8 cellular contexts compared by ENCODE assay signal in genomic region chr20:2799688-2800589, GRCh38. TPM values are rescaled to one million over a fixed set of nuclear protein-coding genes. Genes with fewer than 3 reads are reported as not detected.
DNase-seq lines count a peak whose midpoint lies in the region; ATAC-seq and TF ChIP-seq lines count a peak whose summit lies in the region.

No MANE protein-coding gene starts in this region.

- H3K9me3 ChIP-seq in esophagus muscularis mucosa: no peaks in the 10 kb centered on the region

- intact Hi-C loops in esophagus muscularis mucosa (cut with DNase I): no loop called here

- H3K27me3 ChIP-seq in esophagus muscularis mucosa: peaks cover 0 to 98% (median 18%) of the 10 kb centered on the region in 4 donors

- no peak overlapping the region for H3K27ac ChIP-seq in esophagus muscularis mucosa (replicated peaks in 1 of 4)

- TF ChIP-seq POLR2A in esophagus muscularis mucosa (IDR thresholded peaks at IDR 0.05; ENCODE audit: low read depth): no peak

- ATAC-seq in GM18520 (IDR thresholded peaks at IDR 0.05; ENCODE audit: unreplicated experiment): no peak

- peak overlapping the region; percentile 84 for H3K4me3 Mint-ChIP-seq in activated T-cell treated with anti-CD3 and anti-CD28 coated beads, Interleukin-2, amount 50 U/mL, for 24 hours
- peak overlapping the region; percentile 86 for H3K4me3 Mint-ChIP-seq in osteocyte (ENCODE audit: unreplicated experiment)

- peak overlapping the region; percentile 22 to 34 (median 30) for H3K4me3 ChIP-seq in esophagus muscularis mucosa

- peaks cover 71% of the 10 kb centered on the region for H3K27me3 Mint-ChIP-seq in activated T-cell treated with anti-CD3 and anti-CD28 coated beads, Interleukin-2, amount 50 U/mL, for 24 hours
- H3K27me3 Mint-ChIP-seq in osteocyte (ENCODE audit: unreplicated experiment): peaks cover 14% of the 10 kb centered on the region

- peak overlapping the region; percentile 71 for H3K27ac Mint-ChIP-seq in activated T-cell treated with anti-CD3 and anti-CD28 coated beads, Interleukin-2, amount 50 U/mL, for 24 hours
- peak overlapping the region; percentile 71 for H3K27ac Mint-ChIP-seq in osteocyte (ENCODE audit: unreplicated experiment)

- TF ChIP-seq CTCF in esophagus muscularis mucosa (IDR thresholded peaks at IDR 0.05) (no peak), osteocyte (IDR thresholded peaks at IDR 0.05) (no peak)

- peaks cover 0 to 27% (median 23%) of the 10 kb centered on the region in 4 donors for H3K4me1 ChIP-seq in esophagus muscularis mucosa

- H3K36me3 ChIP-seq in esophagus muscularis mucosa: no peaks in the 10 kb centered on the region

- no peak for TF ChIP-seq EP300 in esophagus muscularis mucosa (IDR thresholded peaks at IDR 0.05)

- no peaks in the 10 kb centered on the region for H3K9me3 Mint-ChIP-seq in activated T-cell treated with anti-CD3 and anti-CD28 coated beads, Interleukin-2, amount 50 U/mL, for 24 hours
- no peaks in the 10 kb centered on the region for H3K9me3 Mint-ChIP-seq in osteocyte (ENCODE audit: unreplicated experiment)

- H3K36me3 Mint-ChIP-seq in activated T-cell treated with anti-CD3 and anti-CD28 coated beads, Interleukin-2, amount 50 U/mL, for 24 hours (ENCODE audit: low read depth): peaks cover 3% of the 10 kb centered on the region
- H3K36me3 Mint-ChIP-seq in osteocyte (ENCODE audit: unreplicated experiment): peaks cover 2% of the 10 kb centered on the region

- H3K4me1 Mint-ChIP-seq in activated T-cell treated with anti-CD3 and anti-CD28 coated beads, Interleukin-2, amount 50 U/mL, for 24 hours (ENCODE audit: low read depth): peaks cover 24% of the 10 kb centered on the region
- H3K4me1 Mint-ChIP-seq in osteocyte (ENCODE audit: unreplicated experiment): peaks cover 30% of the 10 kb centered on the region

- WGBS in esophagus muscularis mucosa: 2% methylated on average over 45 of the region's 70 CpGs

- DNase-seq in activated T-cell treated with anti-CD3 and anti-CD28 coated beads, Interleukin-2, amount 50 U/mL, for 24 hours: peak; percentile 52
- no peak for DNase-seq in activated T-cell treated with anti-CD3 and anti-CD28 coated beads, Interleukin-2, amount 50 U/mL, for 1 hour
- DNase-seq in NAMALWA (ENCODE audit: low spot score) (peak; percentile 22), esophagus muscularis mucosa (ENCODE audit: extremely low spot score) (no peak), osteocyte (ENCODE audit: extremely low spot score, unreplicated experiment) (no peak), NCI-H187 treated with DMSO at 0.1 percent for 48 hours (lab: John Stamatoyannopoulos, UW) (no peak), cerebellar cortex (ENCODE audit: low spot score) (no peak)

RNA-seq across cellular contexts. Expression of gene CPXM1, which starts 0.5 kb away (rescaled TPM):
- 1 to 10 TPM in 1 of 4 donors, under 1 TPM in 2, not detected in 1; 0.17 to 1.3 (median 0.45) TPM for total RNA-seq in esophagus muscularis mucosa
- total RNA-seq in osteocyte: 84.0 and 85.8 TPM in 2 replicates

RNA-seq across cellular contexts. Expression of gene C20orf141, which starts 14.8 kb away (rescaled TPM):
- not detected for total RNA-seq in esophagus muscularis mucosa
- total RNA-seq in osteocyte: not detected in 2 replicates

RNA-seq across cellular contexts. Expression of gene TMEM239, which starts 16.2 kb away (rescaled TPM):
- total RNA-seq in esophagus muscularis mucosa (not detected), osteocyte (not detected in 2 replicates)

RNA-seq across cellular contexts. Expression of gene PCED1A, which starts 40.5 kb away (rescaled TPM):
- total RNA-seq in esophagus muscularis mucosa: 10 to 100 TPM; 15.1 to 24.1 (median 22.5) TPM
- 68.3 and 80.8 TPM in 2 replicates for total RNA-seq in osteocyte

RNA-seq across cellular contexts. Expression of gene VPS16, which starts 40.6 kb away (rescaled TPM):
- 10 to 100 TPM; 22.0 to 37.5 (median 30.2) TPM for total RNA-seq in esophagus muscularis mucosa
- 45.2 and 51.1 TPM in 2 replicates for total RNA-seq in osteocyte

Comparison
In these comparisons a context has a peak if more than half of its experiments do, and no peak if none do; other contexts are left out.
1. DNase-seq: peak in activated T-cell treated with anti-CD3 and anti-CD28 coated beads, Interleukin-2, amount 50 U/mL, for 24 hours (single experiment) and NAMALWA (single experiment); none in activated T-cell treated with anti-CD3 and anti-CD28 coated beads, Interleukin-2, amount 50 U/mL, for 1 hour (single experiment), esophagus muscularis mucosa (single experiment), osteocyte (single experiment), NCI-H187 treated with DMSO at 0.1 percent for 48 hours (single experiment) and cerebellar cortex (single experiment).
2. RNA of gene CPXM1, which starts 0.5 kb away (total RNA-seq): 84.0 to 85.8 TPM in osteocyte; 0.17 to 1.3 TPM in esophagus muscularis mucosa; every median in the first group is over 10 times any median in the second.